17 cellular contexts compared by ENCODE assay signal in genomic region chr6:94454231-94454630, GRCh38.
DNase-seq lines count a peak whose midpoint lies in the region; ATAC-seq and TF ChIP-seq lines count a peak whose summit lies in the region.
"Had no signal": no experiment of that assay in that cellular context is flagged by ENCODE, and none has a peak within 500 bp of the region (broad histone marks: within the 10 kb centered on the region; RNA-seq: fewer than 3 reads in every experiment).

No MANE protein-coding gene starts in this region.

- H2AFZ ChIP-seq in neural progenitor cell (replicated peaks) = no peak overlapping the region
- H2AFZ ChIP-seq in GM23338 = no peak overlapping the region

- no peak overlapping the region for H3K27ac ChIP-seq in neural progenitor cell
- no peak overlapping the region for H3K27ac ChIP-seq in GM23338 (ENCODE audit: low read depth)
- H3K27ac ChIP-seq: BLaER1 treated with 17β-estradiol and CSF1 and Interleukin-3, amounts not matched to agents 10 nM and 100 nM; C4-2B had no signal

- DNase-seq in NCI-H69 (lab: John Stamatoyannopoulos, UW) = peak; percentile 37
- peak; percentile 53 for DNase-seq in SK-MEL-5 (ENCODE audit: low read depth, low spot score)
- peak; percentile 6 for DNase-seq in neural progenitor cell (ENCODE audit: low spot score)
- DNase-seq in NCI-H748 (lab: John Stamatoyannopoulos, UW; ENCODE audit: unreplicated experiment) = no peak
- DNase-seq in KBM-7 = no peak
- DNase-seq in GM23338 (ENCODE audit: low spot score) = no peak
- DNase-seq: 8988T; AML-193; Caco-2; Calu3; CD4-positive, alpha-beta T cell; CD8-positive, alpha-beta T cell; DMS79 treated with DMSO at 0.1 percent for 48 hours; GF-D8 had no signal

- no peak for ATAC-seq in GM23338
- ATAC-seq: CD8-positive, alpha-beta T cell had no signal

- no peak overlapping the region for H3K4me3 Mint-ChIP-seq in neural progenitor cell
- H3K4me3 Mint-ChIP-seq in GM23338 = no peak overlapping the region
- H3K4me3 Mint-ChIP-seq: B cell; CD4-positive, alpha-beta T cell; CD8-positive, alpha-beta T cell had no signal

- H3K9me2 ChIP-seq in GM23338 (ENCODE audit: insufficient read depth) = no peaks in the 10 kb centered on the region

- H3K9me3 ChIP-seq in neural progenitor cell (ENCODE audit: low read depth) = no peaks in the 10 kb centered on the region
- H3K9me3 ChIP-seq: Caco-2 had no signal

- no peak overlapping the region for H3K27ac Mint-ChIP-seq in neural progenitor cell
- H3K27ac Mint-ChIP-seq in GM23338 = no peak overlapping the region
- H3K27ac Mint-ChIP-seq: B cell; CD4-positive, alpha-beta T cell; CD8-positive, alpha-beta T cell had no signal

- no peaks in the 10 kb centered on the region for H3K27me3 Mint-ChIP-seq in neural progenitor cell (ENCODE audit: insufficient read depth, low read depth)
- H3K27me3 Mint-ChIP-seq in GM23338 (ENCODE audit: insufficient read depth, low read depth, poor library complexity) = no peaks in the 10 kb centered on the region
- H3K27me3 Mint-ChIP-seq: B cell; CD4-positive, alpha-beta T cell had no signal

- TF ChIP-seq CTCF in neural progenitor cell (IDR thresholded peaks at IDR 0.05) (no peak), GM23338 (conservative IDR thresholded peaks at IDR 0.05; ENCODE audit: low read depth in 2 of 2) (no peak)

- H3K79me2 ChIP-seq in neural progenitor cell (ENCODE audit: low read depth) = no peaks in the 10 kb centered on the region
- H3K79me2 ChIP-seq in GM23338 (replicated peaks; ENCODE audit: insufficient read depth) = no peaks in the 10 kb centered on the region

- H3K4me2 ChIP-seq in neural progenitor cell (no peak overlapping the region), GM23338 (no peak overlapping the region)
- H3K4me2 ChIP-seq: BLaER1 treated with 17β-estradiol and CSF1 and Interleukin-3, amounts not matched to agents 10 nM and 100 nM had no signal

- H3K4me1 Mint-ChIP-seq in neural progenitor cell (no peaks in the 10 kb centered on the region), GM23338 (no peaks in the 10 kb centered on the region)
- H3K4me1 Mint-ChIP-seq: B cell had no signal

- peaks cover 6% of the 10 kb centered on the region for H3K36me3 Mint-ChIP-seq in neural progenitor cell
- 0 out of 3 replicates have a peak, but pooled peaks cover 1% of the 10 kb centered on the region for H3K36me3 Mint-ChIP-seq in GM23338 (ENCODE audit: low read depth)
- H3K36me3 Mint-ChIP-seq: CD8-positive, alpha-beta T cell had no signal

- no peak overlapping the region for H3K4me3 ChIP-seq in neural progenitor cell
- no peak overlapping the region for H3K4me3 ChIP-seq in GM23338
- H3K4me3 ChIP-seq: BLaER1 treated with 17β-estradiol and CSF1 and Interleukin-3, amounts not matched to agents 10 nM and 100 nM had no signal

- no peak overlapping the region for H3K9ac ChIP-seq in neural progenitor cell
- H3K9ac ChIP-seq: BLaER1 treated with 17β-estradiol and CSF1 and Interleukin-3, amounts not matched to agents 10 nM and 100 nM had no signal

- H3K27me3 ChIP-seq in neural progenitor cell = no peaks in the 10 kb centered on the region
- H3K27me3 ChIP-seq in GM23338 (ENCODE audit: insufficient read depth) = no peaks in the 10 kb centered on the region
- H3K27me3 ChIP-seq: BLaER1 treated with 17β-estradiol and CSF1 and Interleukin-3, amounts not matched to agents 10 nM and 100 nM had no signal

- in situ Hi-C loops in SK-MEL-5 (cut with HindIII; ENCODE audit: low pct_unique_long_range_greater_than_20kb, low sequenced_read_pairs) (no loop called here), KBM-7 (cut with MboI; ENCODE audit: low pct_unique_long_range_greater_than_20kb, low sequenced_read_pairs) (no loop called here)

- H3K36me3 ChIP-seq in neural progenitor cell = no peaks in the 10 kb centered on the region
- no peaks in the 10 kb centered on the region for H3K36me3 ChIP-seq in GM23338 (ENCODE audit: insufficient read depth)
- H3K36me3 ChIP-seq: BLaER1 treated with 17β-estradiol and CSF1 and Interleukin-3, amounts not matched to agents 10 nM and 100 nM had no signal

- no peaks in the 10 kb centered on the region for H3K4me1 ChIP-seq in neural progenitor cell
- no peaks in the 10 kb centered on the region for H3K4me1 ChIP-seq in GM23338 (ENCODE audit: insufficient read depth)
- H3K4me1 ChIP-seq: Caco-2 had no signal

- H4K20me1 ChIP-seq in neural progenitor cell (ENCODE audit: low read depth) (no peaks in the 10 kb centered on the region), GM23338 (replicated peaks; ENCODE audit: insufficient read depth) (no peaks in the 10 kb centered on the region)
- H4K20me1 ChIP-seq: BLaER1 treated with 17β-estradiol and CSF1 and Interleukin-3, amounts not matched to agents 10 nM and 100 nM had no signal

- H3F3A ChIP-seq in neural progenitor cell (ENCODE audit: low read depth) = no peaks in the 10 kb centered on the region
- no peaks in the 10 kb centered on the region for H3F3A ChIP-seq in GM23338 (replicated peaks; ENCODE audit: low read depth)

- peaks cover 5% of the 10 kb centered on the region for H3K9me3 Mint-ChIP-seq in neural progenitor cell
- no peaks in the 10 kb centered on the region; the same call in 2 of the 3 replicates for H3K9me3 Mint-ChIP-seq in GM23338

TF ChIP-seq in GM23338, 12 proteins besides CTCF, POLR2A, EP300 and RAD21:
- TF ChIP-seq JUNB (IDR thresholded peaks at IDR 0.05; ENCODE audit: unreplicated experiment) (no peak), STAT1 (IDR thresholded peaks at IDR 0.05; ENCODE audit: unreplicated experiment) (no peak), POLR2AphosphoS5 (IDR thresholded peaks at IDR 0.05; ENCODE audit: low read depth) (no peak), ZNF114 (CRISPR knock-in tag; IDR thresholded peaks at IDR 0.05) (no peak), EZH2 (IDR thresholded peaks at IDR 0.05; ENCODE audit: low read depth, unreplicated experiment) (no peak), EZH2phosphoT487 (IDR thresholded peaks at IDR 0.05; ENCODE audit: unreplicated experiment) (no peak), REST (IDR thresholded peaks at IDR 0.05; ENCODE audit: unreplicated experiment) (no peak), ZNF331 (CRISPR knock-in tag; IDR thresholded peaks at IDR 0.05; ENCODE audit: low read depth) (no peak)

Comparison
In these comparisons a context has a peak if more than half of its experiments do, and no peak if none do; other contexts are left out.
1. DNase-seq: peak in NCI-H69 (single experiment), SK-MEL-5 (single experiment) and neural progenitor cell (single experiment); none in NCI-H748 (single experiment), KBM-7 (single experiment) and GM23338 (single experiment).